Comparison of ENCODE assay signal across 8 cellular contexts in genomic region chr10:30696416-30697185, GRCh38.
DNase-seq lines count a peak whose midpoint lies in the region; ATAC-seq and TF ChIP-seq lines count a peak whose summit lies in the region.
"Not testable (repeated sequence)": the region's sequence is repeated elsewhere in the genome, so short reads cannot be mapped to it uniquely, and the experiment has no call there.

No MANE protein-coding gene starts in this region.

- not testable (repeated sequence) for ATAC-seq in T-cell (replicated peaks in 1 of 4)

- not testable (repeated sequence) for H3K27ac ChIP-seq in 22Rv1, brain microvascular endothelial cell, cardiac muscle cell
- peak overlapping the region; percentile 82 for H3K27ac ChIP-seq in rectal smooth muscle tissue (ENCODE audit: low read depth, low read length)

- H3K4me3 ChIP-seq in brain microvascular endothelial cell (ENCODE audit: low read depth, low read length); cardiac muscle cell; rectal smooth muscle tissue (ENCODE audit: low read length): not testable (repeated sequence)

- peaks cover 58 to 68% (median 65%) of the 10 kb centered on the region in 3 donors for H3K4me1 Mint-ChIP-seq in T-cell
- H3K4me1 Mint-ChIP-seq in activated T-cell treated with anti-CD3 and anti-CD28 coated beads, Interleukin-2, amount 50 U/mL, for 24 hours (ENCODE audit: low read depth), result peaks cover 91% of the 10 kb centered on the region

- not testable (repeated sequence) for H3K9ac ChIP-seq in rectal smooth muscle tissue (ENCODE audit: low read length)

- H3K4me3 Mint-ChIP-seq in T-cell, result peak overlapping the region in 1 of 3 donors; percentile 60
- peak overlapping the region; percentile 39 for H3K4me3 Mint-ChIP-seq in activated T-cell treated with anti-CD3 and anti-CD28 coated beads, Interleukin-2, amount 50 U/mL, for 24 hours

- H3K27ac Mint-ChIP-seq in T-cell, result peak overlapping the region; percentile 93 to 96
- H3K27ac Mint-ChIP-seq in activated T-cell treated with anti-CD3 and anti-CD28 coated beads, Interleukin-2, amount 50 U/mL, for 24 hours, result peak overlapping the region; percentile 97

- peak; percentile 36 for TF ChIP-seq CTCF in 22Rv1 (IDR thresholded peaks at IDR 0.05)
- TF ChIP-seq CTCF in GM12872 (IDR thresholded peaks at IDR 0.05; ENCODE audit: insufficient read depth, low read depth, low read length), result peak; percentile 37
- peak; percentile 25 for TF ChIP-seq CTCF in brain microvascular endothelial cell (IDR thresholded peaks at IDR 0.05; ENCODE audit: low read depth, low read length, missing control alignments)
- TF ChIP-seq CTCF in cardiac muscle cell (IDR thresholded peaks at IDR 0.05; ENCODE audit: low read depth, low read length), result peak; percentile 8

- H3K27me3 Mint-ChIP-seq in T-cell; activated T-cell treated with anti-CD3 and anti-CD28 coated beads, Interleukin-2, amount 50 U/mL, for 24 hours: not testable (repeated sequence)

- H3K36me3 ChIP-seq in brain microvascular endothelial cell (replicated peaks); cardiac muscle cell; rectal smooth muscle tissue (ENCODE audit: control insufficient read depth, insufficient read depth, low read length): not testable (repeated sequence)

- not testable (repeated sequence) for H3K4me1 ChIP-seq in cardiac muscle cell (ENCODE audit: low read depth); rectal smooth muscle tissue (ENCODE audit: control insufficient read depth, insufficient read depth, low read length)

- H3K36me3 Mint-ChIP-seq in T-cell, result not testable (repeated sequence)
- H3K36me3 Mint-ChIP-seq in activated T-cell treated with anti-CD3 and anti-CD28 coated beads, Interleukin-2, amount 50 U/mL, for 24 hours (ENCODE audit: low read depth), result peaks cover 38% of the 10 kb centered on the region

- H3K9me3 ChIP-seq in cardiac muscle cell (ENCODE audit: low read depth), result not testable (repeated sequence)

- H3K27me3 ChIP-seq in brain microvascular endothelial cell (replicated peaks); cardiac muscle cell; rectal smooth muscle tissue (ENCODE audit: control insufficient read depth, insufficient read depth, low read length): not testable (repeated sequence)

- H3K9me3 Mint-ChIP-seq in T-cell; activated T-cell treated with anti-CD3 and anti-CD28 coated beads, Interleukin-2, amount 50 U/mL, for 24 hours: not testable (repeated sequence)

- DNase-seq in LHCN-M2 (ENCODE audit: low read depth), result peak; percentile 5
- not testable (repeated sequence) for DNase-seq in T-cell; activated T-cell treated with anti-CD3 and anti-CD28 coated beads, Interleukin-2, amount 50 U/mL, for 24 hours; brain microvascular endothelial cell; cardiac muscle cell (ENCODE audit: low read depth in 1 of 2, low spot score in 1 of 2)

- in situ Hi-C loops in brain microvascular endothelial cell (cut with HindIII; ENCODE audit: low pct_ligation_motif_present, low sequenced_read_pairs), result not testable (repeated sequence)

- POLR2A ChIA-PET in T-cell (lab: Charles Lee), result not testable (repeated sequence)

- CTCF ChIA-PET in T-cell (lab: Charles Lee), result interaction anchor here (0.5 to 1.2 kb wide), 8 partner anchors 9 to 1119 kb away, joined by 3 to 10 read pairs (median 3); partner anchors contain the start of gene MTPAP (in 1 of the 2)
